Comparison of ENCODE assay signal across 1 cellular context in the genomic region with DNA sequence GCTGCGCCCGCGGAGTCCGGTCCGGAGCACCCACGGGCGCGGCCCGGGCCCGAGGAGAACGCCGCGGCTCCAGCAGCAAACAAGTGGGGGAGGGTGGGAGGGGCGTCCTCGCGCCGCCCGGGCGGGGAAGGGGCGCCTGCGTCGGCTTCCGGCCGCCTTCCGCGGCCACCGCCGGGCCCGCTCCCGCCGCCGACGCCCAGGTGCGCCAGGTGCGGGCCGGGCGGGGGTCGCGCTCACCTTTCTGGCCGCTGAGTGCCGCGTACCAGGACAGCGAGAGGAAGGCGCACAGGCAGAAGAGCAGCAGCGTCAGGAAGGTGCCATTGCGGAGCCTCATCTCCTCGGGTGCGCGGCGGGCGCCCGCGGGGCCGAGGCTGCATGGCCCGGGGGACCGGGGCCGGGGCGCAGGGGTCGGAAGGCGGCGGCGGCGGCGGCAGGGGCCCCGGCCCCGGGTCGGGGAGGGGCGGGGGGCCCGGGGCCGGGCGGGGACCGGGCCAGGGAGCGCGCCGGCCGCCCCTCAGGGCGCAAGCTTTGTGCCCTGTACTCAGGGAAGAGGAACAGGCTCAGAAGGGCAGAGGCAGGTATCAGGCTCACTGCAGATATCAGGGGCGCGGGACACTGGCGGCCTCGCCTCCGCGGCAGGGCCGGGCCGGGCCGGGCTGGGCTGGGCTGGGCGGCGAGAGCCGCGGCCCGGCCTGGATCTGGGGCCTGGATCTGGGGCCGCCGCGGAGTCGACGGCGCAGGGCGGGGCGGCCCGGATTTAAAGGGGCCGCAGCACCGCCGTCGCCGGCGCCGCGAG.
TF ChIP-seq lines count a peak whose summit lies in the region.

TSS of gene MGAT4B (minus strand) at position 617 of the 796 bp plus-strand sequence. CDS start at position 334, 283 bp downstream.

TF ChIP-seq in HepG2, 621 proteins besides CTCF, POLR2A, EP300 and RAD21 (continued from another document and continues in another):
- no peak; the same call in 1 of the 2 replicates for TF ChIP-seq ZNF747 (CRISPR knock-in tag; IDR thresholded peaks at IDR 0.05; ENCODE audit: borderline replicate concordance)
- no peak for TF ChIP-seq SALL2 (CRISPR knock-in tag; IDR thresholded peaks at IDR 0.05)
- no peak for TF ChIP-seq ATF1 (CRISPR knock-in tag; IDR thresholded peaks at IDR 0.05)
- no peak for TF ChIP-seq ZNF382 (CRISPR knock-in tag; IDR thresholded peaks at IDR 0.05; ENCODE audit: borderline replicate concordance)
- 0 out of 2 replicates have a peak, but pooled peaks have one; percentile 30 for TF ChIP-seq GFI1 (CRISPR knock-in tag; IDR thresholded peaks at IDR 0.05; ENCODE audit: borderline replicate concordance)
- no peak for TF ChIP-seq NFE2L2 (IDR thresholded peaks at IDR 0.05; ENCODE audit: low read length)
- TF ChIP-seq ZNF441 (CRISPR knock-in tag; IDR thresholded peaks at IDR 0.05; ENCODE audit: borderline replicate concordance) = peak; percentile 7; the same call in 1 of the 2 replicates
- no peak for TF ChIP-seq ZBTB8A (CRISPR knock-in tag; IDR thresholded peaks at IDR 0.05; ENCODE audit: borderline replicate concordance, low read depth)
- no peak for TF ChIP-seq BHLHE40 (IDR thresholded peaks at IDR 0.05; ENCODE audit: low read length)
- TF ChIP-seq ZNF878 (CRISPR knock-in tag; IDR thresholded peaks at IDR 0.05) = no peak
- TF ChIP-seq WIZ (CRISPR knock-in tag; IDR thresholded peaks at IDR 0.05) = no peak
- TF ChIP-seq ZNF468 (CRISPR knock-in tag; IDR thresholded peaks at IDR 0.05) = no peak
- no peak for TF ChIP-seq ZNF549 (CRISPR knock-in tag; IDR thresholded peaks at IDR 0.05)
- no peak for TF ChIP-seq ZFP82 (CRISPR knock-in tag; IDR thresholded peaks at IDR 0.05; ENCODE audit: borderline replicate concordance)
- no peak for TF ChIP-seq MIER3 (CRISPR knock-in tag; IDR thresholded peaks at IDR 0.05; ENCODE audit: borderline replicate concordance)
- no peak for TF ChIP-seq U2AF2 (IDR thresholded peaks at IDR 0.05; ENCODE audit: low read depth, low read length)
- TF ChIP-seq ZNF672 (CRISPR knock-in tag; IDR thresholded peaks at IDR 0.05) = no peak
- TF ChIP-seq ZSCAN25 (CRISPR knock-in tag; IDR thresholded peaks at IDR 0.05) = no peak
- TF ChIP-seq KAT2B (IDR thresholded peaks at IDR 0.05; ENCODE audit: borderline replicate concordance, low read depth, low read length) = no peak
- peak; percentile 36; the same call in 1 of the 2 replicates for TF ChIP-seq ZNF12 (CRISPR knock-in tag; IDR thresholded peaks at IDR 0.05)
- 0 out of 2 replicates have a peak, but pooled peaks have one; percentile 26 for TF ChIP-seq THAP11 (CRISPR knock-in tag; IDR thresholded peaks at IDR 0.05)
- peak; percentile 61 for TF ChIP-seq YY1 (IDR thresholded peaks at IDR 0.05; ENCODE audit: insufficient read depth, insufficient replicate concordance, low read depth, low read length)
- TF ChIP-seq MIXL1 (CRISPR knock-in tag; IDR thresholded peaks at IDR 0.05) = no peak
- TF ChIP-seq TBP (CRISPR knock-in tag; IDR thresholded peaks at IDR 0.05) = no peak
- TF ChIP-seq PRMT3 (CRISPR knock-in tag; IDR thresholded peaks at IDR 0.05; ENCODE audit: borderline replicate concordance, low read depth) = peak; percentile 75; the same call in 1 of the 2 replicates
- TF ChIP-seq SPEN (CRISPR knock-in tag; IDR thresholded peaks at IDR 0.05; ENCODE audit: low read depth) = 0 out of 2 replicates have a peak, but pooled peaks have one; percentile 48
- no peak for TF ChIP-seq CCAR2 (optimal IDR thresholded peaks at IDR 0.05; ENCODE audit: low read depth, low read length)
- TF ChIP-seq HNF4A (CRISPR knock-in tag; IDR thresholded peaks at IDR 0.05) = no peak
- no peak for TF ChIP-seq ZBTB20 (CRISPR knock-in tag; IDR thresholded peaks at IDR 0.05; ENCODE audit: borderline replicate concordance, low read depth)
- TF ChIP-seq ZNF414 (CRISPR knock-in tag; IDR thresholded peaks at IDR 0.05) = no peak
- TF ChIP-seq CERS6 (CRISPR knock-in tag; IDR thresholded peaks at IDR 0.05) = no peak
- 0 out of 2 replicates have a peak, but pooled peaks have one; percentile 11 for TF ChIP-seq MTA1 (CRISPR knock-in tag; IDR thresholded peaks at IDR 0.05; ENCODE audit: borderline replicate concordance)
- TF ChIP-seq ZBTB26 (CRISPR knock-in tag; IDR thresholded peaks at IDR 0.05; ENCODE audit: borderline replicate concordance) = no peak
- no peak for TF ChIP-seq ZNF292 (CRISPR knock-in tag; IDR thresholded peaks at IDR 0.05; ENCODE audit: borderline replicate concordance, low read depth)
- TF ChIP-seq SP2 (CRISPR knock-in tag; IDR thresholded peaks at IDR 0.05) = no peak
- TF ChIP-seq TOPORS (CRISPR knock-in tag; IDR thresholded peaks at IDR 0.05) = no peak
- no peak for TF ChIP-seq ZNF296 (CRISPR knock-in tag; conservative IDR thresholded peaks at IDR 0.05)
- no peak for TF ChIP-seq HMG20A (CRISPR knock-in tag; IDR thresholded peaks at IDR 0.05; ENCODE audit: borderline replicate concordance)
- no peak for TF ChIP-seq TBL1XR1 (IDR thresholded peaks at IDR 0.05; ENCODE audit: borderline replicate concordance, low read length, partially characterized antibody)
- no peak for TF ChIP-seq POGK (CRISPR knock-in tag; conservative IDR thresholded peaks at IDR 0.05)
- TF ChIP-seq, protein P1, sequence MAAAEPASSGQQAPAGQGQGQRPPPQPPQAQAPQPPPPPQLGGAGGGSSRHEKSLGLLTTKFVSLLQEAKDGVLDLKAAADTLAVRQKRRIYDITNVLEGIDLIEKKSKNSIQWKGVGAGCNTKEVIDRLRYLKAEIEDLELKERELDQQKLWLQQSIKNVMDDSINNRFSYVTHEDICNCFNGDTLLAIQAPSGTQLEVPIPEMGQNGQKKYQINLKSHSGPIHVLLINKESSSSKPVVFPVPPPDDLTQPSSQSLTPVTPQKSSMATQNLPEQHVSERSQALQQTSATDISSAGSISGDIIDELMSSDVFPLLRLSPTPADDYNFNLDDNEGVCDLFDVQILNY (CRISPR knock-in tag; conservative IDR thresholded peaks at IDR 0.05) = no peak
- no peak for TF ChIP-seq ZNF564 (CRISPR knock-in tag; IDR thresholded peaks at IDR 0.05)
- no peak for TF ChIP-seq NONO (IDR thresholded peaks at IDR 0.05)
- TF ChIP-seq NONO (CRISPR knock-in tag; conservative IDR thresholded peaks at IDR 0.05) = peak; percentile 31
- no peak for TF ChIP-seq FOXP1 (IDR thresholded peaks at IDR 0.05)
- no peak for TF ChIP-seq FOXP1 (CRISPR knock-in tag; IDR thresholded peaks at IDR 0.05)
- no peak for TF ChIP-seq GATAD2A (CRISPR knock-in tag; IDR thresholded peaks at IDR 0.05)
- TF ChIP-seq MTA3 (CRISPR knock-in tag; IDR thresholded peaks at IDR 0.05) = no peak
- no peak for TF ChIP-seq JUNB (CRISPR knock-in tag; IDR thresholded peaks at IDR 0.05; ENCODE audit: borderline replicate concordance)
- TF ChIP-seq HOXA5 (CRISPR knock-in tag; IDR thresholded peaks at IDR 0.05) = no peak
- no peak for TF ChIP-seq IKZF1 (IDR thresholded peaks at IDR 0.05)
- TF ChIP-seq SIX4 (CRISPR knock-in tag; IDR thresholded peaks at IDR 0.05) = no peak
- no peak for TF ChIP-seq SNAI1 (CRISPR knock-in tag; IDR thresholded peaks at IDR 0.05; ENCODE audit: borderline replicate concordance)
- TF ChIP-seq, protein P2, sequence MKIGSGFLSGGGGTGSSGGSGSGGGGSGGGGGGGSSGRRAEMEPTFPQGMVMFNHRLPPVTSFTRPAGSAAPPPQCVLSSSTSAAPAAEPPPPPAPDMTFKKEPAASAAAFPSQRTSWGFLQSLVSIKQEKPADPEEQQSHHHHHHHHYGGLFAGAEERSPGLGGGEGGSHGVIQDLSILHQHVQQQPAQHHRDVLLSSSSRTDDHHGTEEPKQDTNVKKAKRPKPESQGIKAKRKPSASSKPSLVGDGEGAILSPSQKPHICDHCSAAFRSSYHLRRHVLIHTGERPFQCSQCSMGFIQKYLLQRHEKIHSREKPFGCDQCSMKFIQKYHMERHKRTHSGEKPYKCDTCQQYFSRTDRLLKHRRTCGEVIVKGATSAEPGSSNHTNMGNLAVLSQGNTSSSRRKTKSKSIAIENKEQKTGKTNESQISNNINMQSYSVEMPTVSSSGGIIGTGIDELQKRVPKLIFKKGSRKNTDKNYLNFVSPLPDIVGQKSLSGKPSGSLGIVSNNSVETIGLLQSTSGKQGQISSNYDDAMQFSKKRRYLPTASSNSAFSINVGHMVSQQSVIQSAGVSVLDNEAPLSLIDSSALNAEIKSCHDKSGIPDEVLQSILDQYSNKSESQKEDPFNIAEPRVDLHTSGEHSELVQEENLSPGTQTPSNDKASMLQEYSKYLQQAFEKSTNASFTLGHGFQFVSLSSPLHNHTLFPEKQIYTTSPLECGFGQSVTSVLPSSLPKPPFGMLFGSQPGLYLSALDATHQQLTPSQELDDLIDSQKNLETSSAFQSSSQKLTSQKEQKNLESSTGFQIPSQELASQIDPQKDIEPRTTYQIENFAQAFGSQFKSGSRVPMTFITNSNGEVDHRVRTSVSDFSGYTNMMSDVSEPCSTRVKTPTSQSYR (CRISPR knock-in tag; IDR thresholded peaks at IDR 0.05; ENCODE audit: borderline replicate concordance) = no peak
- TF ChIP-seq ELK4 (CRISPR knock-in tag; IDR thresholded peaks at IDR 0.05; ENCODE audit: borderline replicate concordance) = no peak
- TF ChIP-seq MAF1 (CRISPR knock-in tag; IDR thresholded peaks at IDR 0.05; ENCODE audit: borderline replicate concordance) = no peak
- TF ChIP-seq GABPB1 (CRISPR knock-in tag; IDR thresholded peaks at IDR 0.05) = peak; percentile 41
- TF ChIP-seq, protein P3, sequence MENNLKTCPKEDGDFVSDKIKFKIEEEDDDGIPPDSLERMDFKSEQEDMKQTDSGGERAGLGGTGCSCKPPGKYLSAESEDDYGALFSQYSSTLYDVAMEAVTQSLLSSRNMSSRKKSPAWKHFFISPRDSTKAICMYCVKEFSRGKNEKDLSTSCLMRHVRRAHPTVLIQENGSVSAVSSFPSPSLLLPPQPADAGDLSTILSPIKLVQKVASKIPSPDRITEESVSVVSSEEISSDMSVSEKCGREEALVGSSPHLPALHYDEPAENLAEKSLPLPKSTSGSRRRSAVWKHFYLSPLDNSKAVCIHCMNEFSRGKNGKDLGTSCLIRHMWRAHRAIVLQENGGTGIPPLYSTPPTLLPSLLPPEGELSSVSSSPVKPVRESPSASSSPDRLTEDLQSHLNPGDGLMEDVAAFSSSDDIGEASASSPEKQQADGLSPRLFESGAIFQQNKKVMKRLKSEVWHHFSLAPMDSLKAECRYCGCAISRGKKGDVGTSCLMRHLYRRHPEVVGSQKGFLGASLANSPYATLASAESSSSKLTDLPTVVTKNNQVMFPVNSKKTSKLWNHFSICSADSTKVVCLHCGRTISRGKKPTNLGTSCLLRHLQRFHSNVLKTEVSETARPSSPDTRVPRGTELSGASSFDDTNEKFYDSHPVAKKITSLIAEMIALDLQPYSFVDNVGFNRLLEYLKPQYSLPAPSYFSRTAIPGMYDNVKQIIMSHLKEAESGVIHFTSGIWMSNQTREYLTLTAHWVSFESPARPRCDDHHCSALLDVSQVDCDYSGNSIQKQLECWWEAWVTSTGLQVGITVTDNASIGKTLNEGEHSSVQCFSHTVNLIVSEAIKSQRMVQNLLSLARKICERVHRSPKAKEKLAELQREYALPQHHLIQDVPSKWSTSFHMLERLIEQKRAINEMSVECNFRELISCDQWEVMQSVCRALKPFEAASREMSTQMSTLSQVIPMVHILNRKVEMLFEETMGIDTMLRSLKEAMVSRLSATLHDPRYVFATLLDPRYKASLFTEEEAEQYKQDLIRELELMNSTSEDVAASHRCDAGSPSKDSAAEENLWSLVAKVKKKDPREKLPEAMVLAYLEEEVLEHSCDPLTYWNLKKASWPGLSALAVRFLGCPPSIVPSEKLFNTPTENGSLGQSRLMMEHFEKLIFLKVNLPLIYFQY (CRISPR knock-in tag; IDR thresholded peaks at IDR 0.05; ENCODE audit: borderline replicate concordance) = peak; percentile 91; the same call in 1 of the 2 replicates
- TF ChIP-seq ISX (CRISPR knock-in tag; conservative IDR thresholded peaks at IDR 0.05) = no peak; the same call in 1 of the 2 replicates
- TF ChIP-seq REXO4 (CRISPR knock-in tag; IDR thresholded peaks at IDR 0.05; ENCODE audit: borderline replicate concordance) = no peak
